24 cellular contexts compared by ENCODE assay signal in the genomic region with DNA sequence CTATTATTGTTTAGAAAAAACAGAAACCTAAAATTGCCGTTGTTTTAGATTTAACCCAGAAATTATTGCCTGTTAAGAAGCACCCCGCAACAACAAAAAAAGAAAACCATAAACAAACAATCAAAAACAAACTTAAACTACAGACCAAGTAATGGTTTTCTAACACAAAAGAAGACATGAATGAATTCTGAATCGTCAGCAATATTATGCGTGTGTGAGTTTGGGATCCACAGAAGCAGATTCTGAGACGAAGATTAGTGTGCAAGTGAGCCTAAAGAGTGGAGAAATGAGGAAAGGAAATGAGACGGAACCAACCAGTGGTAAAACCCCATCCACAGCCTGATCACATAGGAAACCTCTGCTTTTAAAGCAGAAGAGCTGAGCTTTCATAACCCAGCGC.
"Had no signal": no experiment of that assay in that cellular context is flagged by ENCODE, and none has a peak within 500 bp of the region (broad histone marks: within the 10 kb centered on the region; RNA-seq: fewer than 3 reads in every experiment).

No MANE protein-coding gene starts in this region.

- H3K4me2 ChIP-seq: KMS-11, SK-N-SH had no signal

- ATAC-seq: Panc1, PC-3, T-cell had no signal

- H3K9me3 ChIP-seq: SK-N-SH had no signal

- H3K9ac ChIP-seq: KMS-11, SK-N-SH had no signal

- FAIRE-seq: HTR-8/SVneo had no signal

- H3K27ac ChIP-seq: HL-60, KMS-11, RWPE1 had no signal

- DNase-seq: Kasumi-1, MV-4-11, NCI-H1048, NCI-H1105, NCI-H1417, NCI-H1436 treated with DMSO at 0.1 percent for 48 hours, NCI-H1694, NCI-H1930, NCI-H2081, NCI-H2107, NCI-H2227 treated with DMSO at 0.1 percent for 48 hours, NCI-H524, NCI-H526 treated with DMSO at 0.1 percent for 48 hours, NCI-H748 treated with DMSO at 0.1 percent for 48 hours, PC-3, SHP77, SK-N-SH, SW 1271, T-cell had no signal
